ENCODE assay signal across 22 cellular contexts in the genomic region with DNA sequence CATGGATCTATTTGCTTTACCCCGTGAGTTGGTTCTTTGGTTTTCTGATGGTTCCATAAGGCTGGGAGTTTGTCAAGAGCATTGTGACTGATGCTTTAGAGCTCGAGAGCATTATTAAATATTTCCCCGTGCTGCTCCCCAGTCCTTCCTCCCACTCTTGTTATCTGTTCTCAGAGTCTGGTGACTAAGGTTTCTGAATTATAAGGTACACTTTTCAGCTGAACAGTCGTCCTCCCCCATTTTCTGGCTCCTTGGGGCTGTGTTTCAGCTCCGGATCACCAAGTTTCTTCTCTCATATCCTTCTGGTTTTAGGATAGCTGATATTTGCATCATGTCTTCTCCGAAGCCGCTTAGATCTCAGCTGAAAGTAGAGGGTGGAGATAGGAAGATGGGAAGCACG. TPM values are rescaled to one million over a fixed set of nuclear protein-coding genes. Genes with fewer than 3 reads are reported as not detected.
"Had no signal": no experiment of that assay in that cellular context is flagged by ENCODE, and none has a peak within 500 bp of the region (broad histone marks: within the 10 kb centered on the region; RNA-seq: fewer than 3 reads in every experiment).

No MANE protein-coding gene starts in this region.

- H3K4me3 Mint-ChIP-seq: mesothelial cell of epicardium, naive B cell had no signal

- H3K36me3 ChIP-seq: esophagus muscularis mucosa, gastroesophageal sphincter, heart right ventricle, left lung, lower lobe of right lung had no signal

- H3K36me3 Mint-ChIP-seq: mesothelial cell of epicardium, naive B cell had no signal

- H3K4me1 Mint-ChIP-seq: naive B cell had no signal

- ATAC-seq: foreskin keratinocyte, gastroesophageal sphincter, heart right ventricle, left cardiac atrium, left lung, left ventricle myocardium superior, lower lobe of right lung, mucosa of descending colon had no signal

- DNase-seq: dermis blood vessel endothelial cell; dorsolateral prefrontal cortex; effector CD4-positive, alpha-beta T cell; effector memory CD4-positive, alpha-beta T cell; foreskin keratinocyte; heart right ventricle; hippocampal formation; left cardiac atrium; left lung; left ventricle myocardium superior; lower lobe of right lung; mesenchymal stem cell; mucosa of descending colon; naive B cell had no signal

- H3K9me3 Mint-ChIP-seq: mesothelial cell of epicardium had no signal

- H3K27ac ChIP-seq: coronary artery, dorsolateral prefrontal cortex, esophagus muscularis mucosa, foreskin keratinocyte, gastroesophageal sphincter, heart right ventricle, left lung, lower lobe of right lung had no signal

- H3K27me3 ChIP-seq: esophagus muscularis mucosa, foreskin keratinocyte, gastroesophageal sphincter, heart right ventricle, left lung had no signal

- H3K27ac Mint-ChIP-seq: mesothelial cell of epicardium had no signal

- H3K4me3 ChIP-seq: coronary artery, dorsolateral prefrontal cortex, esophagus muscularis mucosa, gastroesophageal sphincter, heart right ventricle, left lung, lower lobe of right lung, mucosa of descending colon had no signal

- H3K4me1 ChIP-seq: foreskin keratinocyte, left lung, lower lobe of right lung had no signal

RNA-seq across cellular contexts. Expression of a gene that starts 57.8 kb away (rescaled TPM):
- total RNA-seq: dermis blood vessel endothelial cell, endothelial cell of umbilical vein, epithelial cell of proximal tubule, foreskin keratinocyte, lung microvascular endothelial cell, myocyte had no signal
- polyA plus RNA-seq: endothelial cell of umbilical vein, foreskin keratinocyte had no signal
